Comparison of ENCODE assay signal across 1 cellular context in genomic region chr12:15687583-15687982, GRCh38.
TF ChIP-seq lines count a peak whose summit lies in the region.

No MANE protein-coding gene starts in this region.

TF ChIP-seq in GM23338, 12 proteins besides CTCF, POLR2A, EP300 and RAD21 (continued from another document):
- TF ChIP-seq, protein P1, sequence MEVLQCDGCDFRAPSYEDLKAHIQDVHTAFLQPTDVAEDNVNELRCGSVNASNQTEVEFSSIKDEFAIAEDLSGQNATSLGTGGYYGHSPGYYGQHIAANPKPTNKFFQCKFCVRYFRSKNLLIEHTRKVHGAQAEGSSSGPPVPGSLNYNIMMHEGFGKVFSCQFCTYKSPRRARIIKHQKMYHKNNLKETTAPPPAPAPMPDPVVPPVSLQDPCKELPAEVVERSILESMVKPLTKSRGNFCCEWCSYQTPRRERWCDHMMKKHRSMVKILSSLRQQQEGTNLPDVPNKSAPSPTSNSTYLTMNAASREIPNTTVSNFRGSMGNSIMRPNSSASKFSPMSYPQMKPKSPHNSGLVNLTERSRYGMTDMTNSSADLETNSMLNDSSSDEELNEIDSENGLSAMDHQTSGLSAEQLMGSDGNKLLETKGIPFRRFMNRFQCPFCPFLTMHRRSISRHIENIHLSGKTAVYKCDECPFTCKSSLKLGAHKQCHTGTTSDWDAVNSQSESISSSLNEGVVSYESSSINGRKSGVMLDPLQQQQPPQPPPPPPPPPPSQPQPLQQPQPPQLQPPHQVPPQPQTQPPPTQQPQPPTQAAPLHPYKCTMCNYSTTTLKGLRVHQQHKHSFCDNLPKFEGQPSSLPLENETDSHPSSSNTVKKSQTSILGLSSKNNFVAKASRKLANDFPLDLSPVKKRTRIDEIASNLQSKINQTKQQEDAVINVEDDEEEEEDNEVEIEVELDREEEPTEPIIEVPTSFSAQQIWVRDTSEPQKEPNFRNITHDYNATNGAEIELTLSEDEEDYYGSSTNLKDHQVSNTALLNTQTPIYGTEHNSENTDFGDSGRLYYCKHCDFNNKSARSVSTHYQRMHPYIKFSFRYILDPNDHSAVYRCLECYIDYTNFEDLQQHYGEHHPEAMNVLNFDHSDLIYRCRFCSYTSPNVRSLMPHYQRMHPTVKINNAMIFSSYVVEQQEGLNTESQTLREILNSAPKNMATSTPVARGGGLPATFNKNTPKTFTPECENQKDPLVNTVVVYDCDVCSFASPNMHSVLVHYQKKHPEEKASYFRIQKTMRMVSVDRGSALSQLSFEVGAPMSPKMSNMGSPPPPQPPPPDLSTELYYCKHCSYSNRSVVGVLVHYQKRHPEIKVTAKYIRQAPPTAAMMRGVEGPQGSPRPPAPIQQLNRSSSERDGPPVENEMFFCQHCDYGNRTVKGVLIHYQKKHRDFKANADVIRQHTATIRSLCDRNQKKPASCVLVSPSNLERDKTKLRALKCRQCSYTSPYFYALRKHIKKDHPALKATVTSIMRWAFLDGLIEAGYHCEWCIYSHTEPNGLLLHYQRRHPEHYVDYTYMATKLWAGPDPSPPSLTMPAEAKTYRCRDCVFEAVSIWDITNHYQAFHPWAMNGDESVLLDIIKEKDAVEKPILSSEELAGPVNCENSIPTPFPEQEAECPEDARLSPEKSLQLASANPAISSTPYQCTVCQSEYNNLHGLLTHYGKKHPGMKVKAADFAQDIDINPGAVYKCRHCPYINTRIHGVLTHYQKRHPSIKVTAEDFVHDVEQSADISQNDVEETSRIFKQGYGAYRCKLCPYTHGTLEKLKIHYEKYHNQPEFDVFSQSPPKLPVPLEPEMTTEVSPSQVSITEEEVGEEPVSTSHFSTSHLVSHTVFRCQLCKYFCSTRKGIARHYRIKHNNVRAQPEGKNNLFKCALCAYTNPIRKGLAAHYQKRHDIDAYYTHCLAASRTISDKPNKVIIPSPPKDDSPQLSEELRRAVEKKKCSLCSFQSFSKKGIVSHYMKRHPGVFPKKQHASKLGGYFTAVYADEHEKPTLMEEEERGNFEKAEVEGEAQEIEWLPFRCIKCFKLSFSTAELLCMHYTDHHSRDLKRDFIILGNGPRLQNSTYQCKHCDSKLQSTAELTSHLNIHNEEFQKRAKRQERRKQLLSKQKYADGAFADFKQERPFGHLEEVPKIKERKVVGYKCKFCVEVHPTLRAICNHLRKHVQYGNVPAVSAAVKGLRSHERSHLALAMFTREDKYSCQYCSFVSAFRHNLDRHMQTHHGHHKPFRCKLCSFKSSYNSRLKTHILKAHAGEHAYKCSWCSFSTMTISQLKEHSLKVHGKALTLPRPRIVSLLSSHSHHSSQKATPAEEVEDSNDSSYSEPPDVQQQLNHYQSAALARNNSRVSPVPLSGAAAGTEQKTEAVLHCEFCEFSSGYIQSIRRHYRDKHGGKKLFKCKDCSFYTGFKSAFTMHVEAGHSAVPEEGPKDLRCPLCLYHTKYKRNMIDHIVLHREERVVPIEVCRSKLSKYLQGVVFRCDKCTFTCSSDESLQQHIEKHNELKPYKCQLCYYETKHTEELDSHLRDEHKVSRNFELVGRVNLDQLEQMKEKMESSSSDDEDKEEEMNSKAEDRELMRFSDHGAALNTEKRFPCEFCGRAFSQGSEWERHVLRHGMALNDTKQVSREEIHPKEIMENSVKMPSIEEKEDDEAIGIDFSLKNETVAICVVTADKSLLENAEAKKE (CRISPR knock-in tag; IDR thresholded peaks at IDR 0.05): no peak
- no peak for TF ChIP-seq CREB1 (CRISPR knock-in tag; IDR thresholded peaks at IDR 0.05; ENCODE audit: low read depth)
- TF ChIP-seq EZH2 (IDR thresholded peaks at IDR 0.05; ENCODE audit: low read depth, unreplicated experiment): no peak
- TF ChIP-seq, protein P2, sequence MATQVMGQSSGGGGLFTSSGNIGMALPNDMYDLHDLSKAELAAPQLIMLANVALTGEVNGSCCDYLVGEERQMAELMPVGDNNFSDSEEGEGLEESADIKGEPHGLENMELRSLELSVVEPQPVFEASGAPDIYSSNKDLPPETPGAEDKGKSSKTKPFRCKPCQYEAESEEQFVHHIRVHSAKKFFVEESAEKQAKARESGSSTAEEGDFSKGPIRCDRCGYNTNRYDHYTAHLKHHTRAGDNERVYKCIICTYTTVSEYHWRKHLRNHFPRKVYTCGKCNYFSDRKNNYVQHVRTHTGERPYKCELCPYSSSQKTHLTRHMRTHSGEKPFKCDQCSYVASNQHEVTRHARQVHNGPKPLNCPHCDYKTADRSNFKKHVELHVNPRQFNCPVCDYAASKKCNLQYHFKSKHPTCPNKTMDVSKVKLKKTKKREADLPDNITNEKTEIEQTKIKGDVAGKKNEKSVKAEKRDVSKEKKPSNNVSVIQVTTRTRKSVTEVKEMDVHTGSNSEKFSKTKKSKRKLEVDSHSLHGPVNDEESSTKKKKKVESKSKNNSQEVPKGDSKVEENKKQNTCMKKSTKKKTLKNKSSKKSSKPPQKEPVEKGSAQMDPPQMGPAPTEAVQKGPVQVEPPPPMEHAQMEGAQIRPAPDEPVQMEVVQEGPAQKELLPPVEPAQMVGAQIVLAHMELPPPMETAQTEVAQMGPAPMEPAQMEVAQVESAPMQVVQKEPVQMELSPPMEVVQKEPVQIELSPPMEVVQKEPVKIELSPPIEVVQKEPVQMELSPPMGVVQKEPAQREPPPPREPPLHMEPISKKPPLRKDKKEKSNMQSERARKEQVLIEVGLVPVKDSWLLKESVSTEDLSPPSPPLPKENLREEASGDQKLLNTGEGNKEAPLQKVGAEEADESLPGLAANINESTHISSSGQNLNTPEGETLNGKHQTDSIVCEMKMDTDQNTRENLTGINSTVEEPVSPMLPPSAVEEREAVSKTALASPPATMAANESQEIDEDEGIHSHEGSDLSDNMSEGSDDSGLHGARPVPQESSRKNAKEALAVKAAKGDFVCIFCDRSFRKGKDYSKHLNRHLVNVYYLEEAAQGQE (IDR thresholded peaks at IDR 0.05; ENCODE audit: unreplicated experiment): no peak
- no peak for TF ChIP-seq EZH2phosphoT487 (IDR thresholded peaks at IDR 0.05; ENCODE audit: unreplicated experiment)
- no peak for TF ChIP-seq POLR2AphosphoS5 (IDR thresholded peaks at IDR 0.05; ENCODE audit: low read depth)
- TF ChIP-seq, protein P3, sequence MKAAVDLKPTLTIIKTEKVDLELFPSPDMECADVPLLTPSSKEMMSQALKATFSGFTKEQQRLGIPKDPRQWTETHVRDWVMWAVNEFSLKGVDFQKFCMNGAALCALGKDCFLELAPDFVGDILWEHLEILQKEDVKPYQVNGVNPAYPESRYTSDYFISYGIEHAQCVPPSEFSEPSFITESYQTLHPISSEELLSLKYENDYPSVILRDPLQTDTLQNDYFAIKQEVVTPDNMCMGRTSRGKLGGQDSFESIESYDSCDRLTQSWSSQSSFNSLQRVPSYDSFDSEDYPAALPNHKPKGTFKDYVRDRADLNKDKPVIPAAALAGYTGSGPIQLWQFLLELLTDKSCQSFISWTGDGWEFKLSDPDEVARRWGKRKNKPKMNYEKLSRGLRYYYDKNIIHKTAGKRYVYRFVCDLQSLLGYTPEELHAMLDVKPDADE (IDR thresholded peaks at IDR 0.05): no peak
- TF ChIP-seq JUNB (IDR thresholded peaks at IDR 0.05; ENCODE audit: unreplicated experiment): no peak
- TF ChIP-seq NANOG (IDR thresholded peaks at IDR 0.05; ENCODE audit: borderline replicate concordance): no peak
